Comparison of ENCODE assay signal across 25 cellular contexts in genomic region chr12:12406762-12407161, GRCh38. TPM values are rescaled to one million over a fixed set of nuclear protein-coding genes. Genes with fewer than 3 reads are reported as not detected.
A peak's percentile ranks its signal among the peaks of the same experiment; 100 is the strongest.
DNase-seq lines count a peak whose midpoint lies in the region; FAIRE-seq and TF ChIP-seq lines count a peak whose summit lies in the region.
"Had no signal": no experiment of that assay in that cellular context is flagged by ENCODE, and none has a peak within 500 bp of the region (broad histone marks: within the 10 kb centered on the region; RNA-seq: fewer than 3 reads in every experiment).

No MANE protein-coding gene starts in this region.

- peaks cover 7% of the 10 kb centered on the region for H3K79me2 ChIP-seq in hepatocyte
- no peaks in the 10 kb centered on the region for H3K79me2 ChIP-seq in trophoblast cell (ENCODE audit: control insufficient read depth, insufficient read depth, low read length, poor library complexity)

- intact Hi-C loops in Caco-2 (cut with micrococcal nuclease; ENCODE audit: unreplicated experiment): no loop called here

- no peak overlapping the region for H3K9ac ChIP-seq in trophoblast cell (ENCODE audit: low read length)
- H3K9ac ChIP-seq: GM23248 had no signal

- no peak for TF ChIP-seq CTCF in 22Rv1 (IDR thresholded peaks at IDR 0.05)
- no peak for TF ChIP-seq CTCF in Caco-2 (IDR thresholded peaks at IDR 0.05; ENCODE audit: insufficient read depth in 1 of 2, low read depth in 1 of 2, low read length in 1 of 2, severe bottlenecking in 1 of 2, unreplicated experiment in 1 of 2)
- no peak for TF ChIP-seq CTCF in hepatocyte (IDR thresholded peaks at IDR 0.05; ENCODE audit: poor library complexity)

- H2AFZ ChIP-seq in hepatocyte (no peak overlapping the region), trophoblast cell (ENCODE audit: insufficient read depth, low read length, poor library complexity) (no peak overlapping the region)
- H2AFZ ChIP-seq: GM23248 had no signal

- H3K36me3 ChIP-seq in Caco-2 (ENCODE audit: control insufficient read depth, insufficient read depth, low read length) (no peaks in the 10 kb centered on the region), hepatocyte (replicated peaks; ENCODE audit: insufficient read depth, low read depth) (no peaks in the 10 kb centered on the region), trophoblast cell (ENCODE audit: control insufficient read depth in 1 of 2, insufficient read depth in 2 of 2, low read length in 2 of 2) (no peaks in the 10 kb centered on the region), small intestine (ENCODE audit: control insufficient read depth in 2 of 2, insufficient read depth in 2 of 2, low read length in 2 of 2) (peaks cover 0 to 2% of the 10 kb centered on the region in 2 donors)
- H3K36me3 ChIP-seq: esophagus muscularis mucosa, heart left ventricle, thoracic aorta had no signal

- H4K8ac ChIP-seq in trophoblast cell (ENCODE audit: low read depth, low read length): peak overlapping the region; percentile 28

- no peak overlapping the region for H3K23ac ChIP-seq in trophoblast cell (ENCODE audit: low read length)

- H2AK5ac ChIP-seq in trophoblast cell (ENCODE audit: low read length): no peak overlapping the region

- CTCF ChIA-PET in Caco-2 (lab: Charles Lee): interaction anchor here (0.7 kb wide), 1 partner anchor 121 kb away, joined by 3 read pairs; no protein-coding TSS in a partner anchor

- H3K4me3 Mint-ChIP-seq in Caco-2 (ENCODE audit: unreplicated experiment): peak overlapping the region; percentile 45
- H3K4me3 Mint-ChIP-seq: dendritic cell treated with granulocyte-macrophage colony-stimulating factor and Interleukin-4, amounts not matched to agents 40 ng/mL and 50 ng/mL, for 4 days; T-cell had no signal

- H3K4me2 ChIP-seq in hepatocyte (no peak overlapping the region), trophoblast cell (ENCODE audit: low read length) (no peak overlapping the region)

- H3K27ac ChIP-seq in 22Rv1: peak overlapping the region; percentile 95
- peak overlapping the region; percentile 92 for H3K27ac ChIP-seq in hepatocyte
- no peak overlapping the region for H3K27ac ChIP-seq in trophoblast cell (ENCODE audit: low read depth, low read length)
- H3K27ac ChIP-seq in small intestine (ENCODE audit: low read depth in 1 of 2, low read length in 1 of 2): no peak overlapping the region
- H3K27ac ChIP-seq: foreskin keratinocyte, GM23248, heart left ventricle had no signal

- H4K91ac ChIP-seq in trophoblast cell (ENCODE audit: low read depth, low read length): no peak overlapping the region

- H3K27ac Mint-ChIP-seq in Caco-2 (ENCODE audit: unreplicated experiment): peak overlapping the region; percentile 94
- H3K27ac Mint-ChIP-seq: dendritic cell treated with granulocyte-macrophage colony-stimulating factor and Interleukin-4, amounts not matched to agents 40 ng/mL and 50 ng/mL, for 4 days had no signal

- no peak overlapping the region for H4K12ac ChIP-seq in trophoblast cell (ENCODE audit: low read depth, low read length)

- H3K79me1 ChIP-seq in trophoblast cell (ENCODE audit: low read length): no peaks in the 10 kb centered on the region

- H3K9me3 ChIP-seq in Caco-2: no peaks in the 10 kb centered on the region
- H3K9me3 ChIP-seq in hepatocyte (ENCODE audit: low read depth): no peaks in the 10 kb centered on the region
- no peaks in the 10 kb centered on the region for H3K9me3 ChIP-seq in trophoblast cell (ENCODE audit: insufficient read depth, low read depth, low read length)
- H3K9me3 ChIP-seq in small intestine (ENCODE audit: control insufficient read depth, low read depth): no peaks in the 10 kb centered on the region
- H3K9me3 ChIP-seq: esophagus muscularis mucosa, heart left ventricle, thoracic aorta had no signal

- FAIRE-seq in small intestine (lab: Jason Lieb, UNC): no peak
- FAIRE-seq: GM12878 had no signal

- DNase-seq in Caco-2: no peak
- no peak for DNase-seq in hepatocyte (ENCODE audit: low spot score)
- DNase-seq in trophoblast cell: no peak
- no peak for DNase-seq in HK-2 (ENCODE audit: unreplicated experiment)
- DNase-seq in NCI-H1436 treated with DMSO at 0.1 percent for 48 hours (lab: John Stamatoyannopoulos, UW): no peak
- DNase-seq in small intestine: no peak
- DNase-seq: activated CD4-positive, alpha-beta T cell treated with anti-CD3 and anti-CD28 coated beads, Interleukin-2, amount 50 U/mL, for 48 hours; aorta; Calu3; foreskin keratinocyte; GM23248; heart left ventricle; mammary epithelial cell; NCI-H1092 treated with DMSO at 0.1 percent for 48 hours; NCI-H187 treated with DMSO at 0.1 percent for 48 hours; RPMI8226; stimulated activated CD4-positive, alpha-beta T cell treated with anti-CD3 and anti-CD28 coated beads, Interleukin-4, amount 100 ng/mL, for 4 hours; stimulated activated naive CD4-positive, alpha-beta T cell treated with Interleukin-2 at 50 U/mL for 16 hours; T-cell had no signal

- H3K4me1 Mint-ChIP-seq in Caco-2 (ENCODE audit: low read depth, unreplicated experiment): peaks cover 51% of the 10 kb centered on the region

- peaks cover 44% of the 10 kb centered on the region for H3K4me1 ChIP-seq in Caco-2
- H3K4me1 ChIP-seq in hepatocyte (ENCODE audit: insufficient read depth): peaks cover 27% of the 10 kb centered on the region
- no peaks in the 10 kb centered on the region for H3K4me1 ChIP-seq in trophoblast cell (ENCODE audit: control insufficient read depth in 1 of 2, insufficient read depth in 2 of 2, low read length in 2 of 2)
- H3K4me1 ChIP-seq in small intestine (ENCODE audit: control insufficient read depth in 2 of 2, insufficient read depth in 1 of 2, low read depth in 1 of 2, low read length in 1 of 2): peaks cover 0 to 5% of the 10 kb centered on the region in 2 donors
- H3K4me1 ChIP-seq: foreskin keratinocyte had no signal

- no peak overlapping the region for H3K14ac ChIP-seq in trophoblast cell (ENCODE audit: low read length)

- H3K27me3 ChIP-seq in Caco-2 (replicated peaks; ENCODE audit: control insufficient read depth, insufficient read depth, low read length) (no peaks in the 10 kb centered on the region), hepatocyte (no peaks in the 10 kb centered on the region), trophoblast cell (ENCODE audit: insufficient read depth, low read length) (no peaks in the 10 kb centered on the region), small intestine (ENCODE audit: control insufficient read depth in 2 of 2, insufficient read depth in 2 of 2, low read length in 2 of 2) (no peaks in the 10 kb centered on the region)
- H3K27me3 ChIP-seq: esophagus muscularis mucosa, foreskin keratinocyte, heart left ventricle had no signal

- peaks cover 37% of the 10 kb centered on the region for H3K36me3 Mint-ChIP-seq in Caco-2 (ENCODE audit: insufficient read depth, unreplicated experiment)

- POLR2A ChIA-PET in Caco-2 (lab: Charles Lee): no interaction called here

- H2BK120ac ChIP-seq in trophoblast cell (ENCODE audit: insufficient read depth, low read length, poor library complexity): no peak overlapping the region

- no peak overlapping the region for H3K4ac ChIP-seq in trophoblast cell (ENCODE audit: low read depth, low read length)

- H3K18ac ChIP-seq in trophoblast cell (ENCODE audit: low read length): no peak overlapping the region

- H3K4me3 ChIP-seq in Caco-2 (ENCODE audit: low read depth, low read length) (no peak overlapping the region), hepatocyte (no peak overlapping the region), trophoblast cell (ENCODE audit: low read depth, low read length) (no peak overlapping the region), small intestine (ENCODE audit: low read depth in 1 of 2, low read length in 2 of 2) (no peak overlapping the region)
- H3K4me3 ChIP-seq: esophagus muscularis mucosa, GM12878, GM23248, heart left ventricle had no signal

- no peaks in the 10 kb centered on the region for H3K27me3 Mint-ChIP-seq in Caco-2 (ENCODE audit: insufficient read depth, unreplicated experiment)
- H3K27me3 Mint-ChIP-seq: dendritic cell treated with granulocyte-macrophage colony-stimulating factor and Interleukin-4, amounts not matched to agents 40 ng/mL and 50 ng/mL, for 4 days; T-cell had no signal

- H3K9me2 ChIP-seq in hepatocyte (replicated peaks; ENCODE audit: insufficient read depth): no peaks in the 10 kb centered on the region

- H2BK5ac ChIP-seq in trophoblast cell (ENCODE audit: low read depth, low read length, poor library complexity): no peak overlapping the region

- BruUV-seq in Caco-2 (replicated peaks; lab: Mats Ljungman, UMichigan): no TSS peak

- H4K20me1 ChIP-seq in hepatocyte (ENCODE audit: insufficient read depth, poor library complexity, severe bottlenecking): no peaks in the 10 kb centered on the region

- no peak overlapping the region for H2BK12ac ChIP-seq in trophoblast cell (ENCODE audit: low read length)

- H3K9me3 Mint-ChIP-seq in Caco-2 (ENCODE audit: unreplicated experiment): peaks cover 14% of the 10 kb centered on the region
- H3K9me3 Mint-ChIP-seq: activated naive CD4-positive, alpha-beta T cell treated with anti-CD3 and anti-CD28 coated beads, Interleukin-2, amount 50 U/mL, for 72 hours; dendritic cell treated with granulocyte-macrophage colony-stimulating factor and Interleukin-4, amounts not matched to agents 40 ng/mL and 50 ng/mL, for 4 days; T-cell had no signal

RNA-seq across cellular contexts. Expression of gene BORCS5, which starts 49.9 kb away (rescaled TPM):
- total RNA-seq in Caco-2 (2022) (25.5 and 25.7 TPM in 2 replicates), hepatocyte (11.2 and 12.8 TPM in 2 replicates)
- polyA plus RNA-seq in hepatocyte (6.6 and 13.3 TPM in 2 replicates), small intestine (1 to 10 TPM; 2.2 to 7.5 (median 3.8) TPM)
- polyA plus RNA-seq in trophoblast cell (2013): 5.6 and 6.3 TPM in 2 replicates

RNA-seq across cellular contexts. Expression of gene MANSC1, which starts 56.7 kb away (rescaled TPM):
- total RNA-seq in Caco-2 (2022) (27.5 and 28.9 TPM in 2 replicates), hepatocyte (14.0 and 17.4 TPM in 2 replicates)
- polyA plus RNA-seq in hepatocyte (15.4 and 20.5 TPM in 2 replicates), small intestine (10 to 100 TPM in 1 of 3 donors, 1 to 10 TPM in 2; 5.4 to 23.4 (median 6.8) TPM)
- polyA plus RNA-seq in trophoblast cell (2013): 4.2 and 4.3 TPM in 2 replicates

Comparison
In these comparisons a context has a peak if more than half of its experiments do, and no peak if none do; other contexts are left out.
1. H3K27ac ChIP-seq: peak in 22Rv1 (single experiment) and hepatocyte (single experiment); none in trophoblast cell (single experiment) and small intestine (0 of 2).